11 cellular contexts compared by ENCODE assay signal in genomic region chr20:61925555-61926252, GRCh38.
DNase-seq lines count a peak whose midpoint lies in the region; ATAC-seq and TF ChIP-seq lines count a peak whose summit lies in the region.
"Had no signal": no experiment of that assay in that cellular context is flagged by ENCODE, and none has a peak within 500 bp of the region (broad histone marks: within the 10 kb centered on the region; RNA-seq: fewer than 3 reads in every experiment).

No MANE protein-coding gene starts in this region.

- H3K4me3 ChIP-seq in MG63 (no peak overlapping the region), lower lobe of right lung (no peak overlapping the region), uterus (no peak overlapping the region)

- TF ChIP-seq POLR2A in uterus (IDR thresholded peaks at IDR 0.05) = no peak

- intact Hi-C loops in lower lobe of right lung (cut with DNase I) (no loop called here), uterus (cut with DNase I; ENCODE audit: low total_unique reads) (no loop called here)

- TF ChIP-seq CTCF in lower lobe of right lung (IDR thresholded peaks at IDR 0.05) = no peak
- no peak for TF ChIP-seq CTCF in uterus (IDR thresholded peaks at IDR 0.05)

- peak; percentile 24 for DNase-seq in DMS79 (lab: John Stamatoyannopoulos, UW)
- DNase-seq in MG63 = peak; percentile 75
- DNase-seq in SW480 (ENCODE audit: low spot score) = peak; percentile 35
- peak; percentile 32 for DNase-seq in lower lobe of right lung
- DNase-seq in uterus = no peak
- no peak for DNase-seq in mucosa of gallbladder (ENCODE audit: low spot score)
- DNase-seq: NCI-H524 treated with DMSO at 0.1 percent for 48 hours, substantia nigra had no signal

- H3K27me3 ChIP-seq in MG63 = no peaks in the 10 kb centered on the region
- peaks cover 6% of the 10 kb centered on the region for H3K27me3 ChIP-seq in lower lobe of right lung (ENCODE audit: low read depth)
- H3K27me3 ChIP-seq in uterus = no peaks in the 10 kb centered on the region

- H3K9me3 ChIP-seq in MG63 (no peaks in the 10 kb centered on the region), lower lobe of right lung (no peaks in the 10 kb centered on the region), uterus (no peaks in the 10 kb centered on the region)

- H3K36me3 ChIP-seq in MG63 (no peaks in the 10 kb centered on the region), lower lobe of right lung (no peaks in the 10 kb centered on the region), uterus (no peaks in the 10 kb centered on the region)

- H3K27ac ChIP-seq in lower lobe of right lung (no peak overlapping the region), uterus (no peak overlapping the region)
- H3K27ac ChIP-seq: HL-60 had no signal

- no peaks in the 10 kb centered on the region for H3K4me1 ChIP-seq in lower lobe of right lung
- no peaks in the 10 kb centered on the region for H3K4me1 ChIP-seq in uterus

- ATAC-seq in lower lobe of right lung = no peak
- no peak for ATAC-seq in GM21381 (IDR thresholded peaks at IDR 0.05; ENCODE audit: unreplicated experiment)
- no peak for ATAC-seq in HG03139 (IDR thresholded peaks at IDR 0.05; ENCODE audit: unreplicated experiment)

Comparison
In these comparisons a context has a peak if more than half of its experiments do, and no peak if none do; other contexts are left out.
1. DNase-seq: peak in DMS79 (single experiment), MG63 (single experiment), SW480 (single experiment) and lower lobe of right lung (single experiment); none in uterus (0 of 2) and mucosa of gallbladder (single experiment).